ENCODE assay signal across 24 cellular contexts in genomic region chr6:1542764-1543163, GRCh38.
DNase-seq lines count a peak whose midpoint lies in the region; ATAC-seq, FAIRE-seq and TF ChIP-seq lines count a peak whose summit lies in the region.
"Had no signal": no experiment of that assay in that cellular context is flagged by ENCODE, and none has a peak within 500 bp of the region (broad histone marks: within the 10 kb centered on the region; RNA-seq: fewer than 3 reads in every experiment).

No MANE protein-coding gene starts in this region.

- H3F3A ChIP-seq in neural cell (ENCODE audit: insufficient read depth, low read length, poor library complexity, severe bottlenecking) = no peaks in the 10 kb centered on the region
- no peaks in the 10 kb centered on the region for H3F3A ChIP-seq in PC-3 (ENCODE audit: low read length, unreplicated experiment)

- TF ChIP-seq RAD21 in K562 (CRISPR knock-in tag; conservative IDR thresholded peaks at IDR 0.05 in 1 of 2, IDR thresholded peaks at IDR 0.05 in 1 of 2) (no peak), neural cell (conservative IDR thresholded peaks at IDR 0.05) (no peak)

- CTCF ChIA-PET in HEK293 (lab: Yijun Ruan, JAX) = interaction anchor here (1.2 kb wide), 2 partner anchors 9 to 30 kb away, joined by 3 to 11 read pairs; no protein-coding TSS in a partner anchor
- CTCF ChIA-PET in K562 (lab: Yijun Ruan, JAX; ENCODE audit: low intra/inter-chr PET ratio) = no interaction called here
- CTCF ChIA-PET in PC-3 (lab: Charles Lee) = no interaction called here

- H3K36me3 ChIP-seq in HEK293 (ENCODE audit: control insufficient read depth in 2 of 2, insufficient read depth in 1 of 2, low read length in 2 of 2) (no peaks in the 10 kb centered on the region), K562 (ENCODE audit: control insufficient read depth, insufficient read depth, low read length) (no peaks in the 10 kb centered on the region), neural cell (ENCODE audit: insufficient read depth, low read length) (no peaks in the 10 kb centered on the region), PC-3 (ENCODE audit: low read depth, low read length) (no peaks in the 10 kb centered on the region)

- no peaks in the 10 kb centered on the region for H3K9me2 ChIP-seq in neural cell (ENCODE audit: insufficient read depth, low read length)
- no peaks in the 10 kb centered on the region for H3K9me2 ChIP-seq in PC-3 (replicated peaks; ENCODE audit: low read length)

- H3K9ac ChIP-seq in K562 (ENCODE audit: insufficient read depth in 1 of 2, low read depth in 2 of 2, low read length in 2 of 2) = no peak overlapping the region
- H3K9ac ChIP-seq in neural cell (ENCODE audit: low read length) = no peak overlapping the region
- no peak overlapping the region for H3K9ac ChIP-seq in PC-3 (ENCODE audit: low read length)
- H3K9ac ChIP-seq: BLaER1 treated with 17β-estradiol and CSF1 and Interleukin-3, amounts not matched to agents 10 nM and 100 nM had no signal

- 0% methylated on average over 3 of the region's 3 CpGs for WGBS in K562 (ENCODE audit: insufficient coverage, low coverage, missing lambda C conversion rate)

- H3K4me1 ChIP-seq in HEK293 (ENCODE audit: control insufficient read depth, insufficient read depth, low read length) = no peaks in the 10 kb centered on the region
- no peaks in the 10 kb centered on the region for H3K4me1 ChIP-seq in K562 (replicated peaks in 1 of 2; ENCODE audit: control insufficient read depth in 2 of 2, insufficient read depth in 2 of 2, low read length in 2 of 2)
- H3K4me1 ChIP-seq in PC-3 (ENCODE audit: insufficient read depth, low read length) = no peaks in the 10 kb centered on the region
- H3K4me1 ChIP-seq: BLaER1 treated with 17β-estradiol and CSF1 and Interleukin-3, amounts not matched to agents 10 nM and 100 nM had no signal

- in situ Hi-C loops in K562 (cut with MboI) = no loop called here

- H3K9me1 ChIP-seq in K562 (ENCODE audit: control insufficient read depth, insufficient read depth, low read length) = no peaks in the 10 kb centered on the region

- no peak overlapping the region for H2AFZ ChIP-seq in K562 (ENCODE audit: low read depth, low read length)
- H2AFZ ChIP-seq in neural cell (ENCODE audit: low read depth, low read length) = no peak overlapping the region
- H2AFZ ChIP-seq in PC-3 (ENCODE audit: low read length) = no peak overlapping the region

- BruUV-seq in K562 (replicated peaks; lab: Mats Ljungman, UMichigan) (no TSS peak), PC-3 (replicated peaks; lab: Mats Ljungman, UMichigan) (no TSS peak)

- no peak for FAIRE-seq in K562 (lab: Jason Lieb, UNC)
- FAIRE-seq: A204.1, GM12878, GM12892, GM18507 had no signal

- POLR2A ChIA-PET in HEK293 (lab: Yijun Ruan, JAX) = no interaction called here
- POLR2A ChIA-PET in K562 (lab: Yijun Ruan, JAX) = no interaction called here
- POLR2A ChIA-PET in PC-3 (lab: Charles Lee; ENCODE audit: unreplicated experiment) = no interaction called here

- no peaks in the 10 kb centered on the region for H4K20me1 ChIP-seq in K562 (replicated peaks; ENCODE audit: control insufficient read depth, insufficient read depth, low read length)
- no peaks in the 10 kb centered on the region for H4K20me1 ChIP-seq in neural cell (ENCODE audit: insufficient read depth)
- no peaks in the 10 kb centered on the region for H4K20me1 ChIP-seq in PC-3 (ENCODE audit: low read length)
- H4K20me1 ChIP-seq: BLaER1 treated with 17β-estradiol and CSF1 and Interleukin-3, amounts not matched to agents 10 nM and 100 nM had no signal

- H3K9me3 ChIP-seq in HEK293 (ENCODE audit: control insufficient read depth, insufficient read depth, low read depth, low read length) (no peaks in the 10 kb centered on the region), K562 (replicated peaks; ENCODE audit: control insufficient read depth, insufficient read depth, low read depth, low read length) (no peaks in the 10 kb centered on the region), neural cell (ENCODE audit: low read length) (no peaks in the 10 kb centered on the region), PC-3 (ENCODE audit: low read length) (no peaks in the 10 kb centered on the region)

- no peak for TF ChIP-seq EP300 in K562 (IDR thresholded peaks at IDR 0.05; ENCODE audit: low read length)
- no peak for TF ChIP-seq EP300 in neural cell (conservative IDR thresholded peaks at IDR 0.05; ENCODE audit: poor library complexity, severe bottlenecking)

- H3K4me3 ChIP-seq in HEK293 (ENCODE audit: low read depth, low read length) (no peak overlapping the region), K562 (no peak overlapping the region), neural cell (ENCODE audit: low read length) (no peak overlapping the region), PC-3 (ENCODE audit: low read length) (no peak overlapping the region)
- H3K4me3 ChIP-seq: BLaER1 treated with 17β-estradiol and CSF1 and Interleukin-3, amounts not matched to agents 10 nM and 100 nM; GM12878 had no signal

- TF ChIP-seq CTCF in HEK293 (tag by site-specific recombination; IDR thresholded peaks at IDR 0.05) (no peak), K562 (IDR thresholded peaks at IDR 0.05 in 2 of 3, conservative IDR thresholded peaks at IDR 0.05 in 1 of 3; ENCODE audit: insufficient read depth in 2 of 3, low read depth in 1 of 3, low read length in 3 of 3) (no peak), neural cell (IDR thresholded peaks at IDR 0.05; ENCODE audit: poor library complexity, severe bottlenecking) (no peak), PC-3 (conservative IDR thresholded peaks at IDR 0.05; ENCODE audit: low read depth, low read length) (no peak)

- no peak overlapping the region for H3K27ac ChIP-seq in HEK293 (ENCODE audit: extremely low read depth, low read depth, low read length)
- no peak overlapping the region for H3K27ac ChIP-seq in K562 (ENCODE audit: extremely low read depth, low read depth, low read length)
- peak overlapping the region; percentile 32 for H3K27ac ChIP-seq in neural cell (ENCODE audit: low read length)
- H3K27ac ChIP-seq in PC-3 (ENCODE audit: low read length) = no peak overlapping the region
- H3K27ac ChIP-seq: BLaER1 treated with 17β-estradiol and CSF1 and Interleukin-3, amounts not matched to agents 10 nM and 100 nM; C4-2B had no signal

- TF ChIP-seq POLR2A in K562 (conservative IDR thresholded peaks at IDR 0.05) = no peak

- H3K27me3 ChIP-seq in K562 (ENCODE audit: control insufficient read depth in 2 of 2, insufficient read depth in 2 of 2, low read length in 2 of 2) (peaks cover 15 to 26% of the 10 kb centered on the region in 2 experiments), neural cell (ENCODE audit: insufficient read depth, low read depth, low read length) (no peaks in the 10 kb centered on the region), PC-3 (ENCODE audit: low read length) (no peaks in the 10 kb centered on the region)
- H3K27me3 ChIP-seq: BLaER1 treated with 17β-estradiol and CSF1 and Interleukin-3, amounts not matched to agents 10 nM and 100 nM had no signal

- H3K4me2 ChIP-seq in K562 (ENCODE audit: insufficient read depth, low read length) = no peak overlapping the region
- H3K4me2 ChIP-seq in neural cell (ENCODE audit: low read length) = no peak overlapping the region
- H3K4me2 ChIP-seq in PC-3 (ENCODE audit: low read length) = no peak overlapping the region
- H3K4me2 ChIP-seq: BLaER1 treated with 17β-estradiol and CSF1 and Interleukin-3, amounts not matched to agents 10 nM and 100 nM had no signal

- no peak for DNase-seq in K562 (ENCODE audit: extremely low read depth in 1 of 4, low spot score in 3 of 4)
- DNase-seq in PC-3 = no peak
- no peak for DNase-seq in NCI-H1092 (lab: John Stamatoyannopoulos, UW)
- DNase-seq: 8988T; AML-193; CD4-positive, alpha-beta memory T cell; CD8-positive, alpha-beta memory T cell; COR-L47; DMS 273 treated with DMSO at 0.1 percent for 48 hours; DMS153; DMS53; DMS79; DND-41; EL; GDM1 had no signal

- intact Hi-C loops in K562 (cut with micrococcal nuclease) = no loop called here
- intact Hi-C loops in PC-3 (cut with micrococcal nuclease) = no loop called here

- no peaks in the 10 kb centered on the region for H3K79me2 ChIP-seq in K562 (ENCODE audit: control insufficient read depth, insufficient read depth, low read length)
- no peaks in the 10 kb centered on the region for H3K79me2 ChIP-seq in neural cell (replicated peaks; ENCODE audit: insufficient read depth, low read length)
- no peaks in the 10 kb centered on the region for H3K79me2 ChIP-seq in PC-3 (ENCODE audit: low read length)

- ATAC-seq in K562 (no peak), SK-N-SH treated with all-trans-retinoic acid at 6 μM for 48 hours (no peak), PC-3 (no peak)
- ATAC-seq: GM12878 had no signal

TF ChIP-seq in HEK293, 187 proteins besides CTCF, POLR2A, EP300 and RAD21 (continues in another document):
- TF ChIP-seq ZBTB1 (tag by site-specific recombination; IDR thresholded peaks at IDR 0.05) (no peak), ZNF76 (tag by site-specific recombination; IDR thresholded peaks at IDR 0.05; ENCODE audit: borderline replicate concordance, low read depth) (no peak)

TF ChIP-seq in K562, 482 proteins besides CTCF, POLR2A, EP300 and RAD21:
- TF ChIP-seq RBM25 (IDR thresholded peaks at IDR 0.05; ENCODE audit: low read depth, low read length, severe bottlenecking) (peak; percentile 94), CBFA2T3 (IDR thresholded peaks at IDR 0.05) (no peak), ZNF3 (CRISPR knock-in tag; IDR thresholded peaks at IDR 0.05) (no peak), CXXC5 (CRISPR knock-in tag; IDR thresholded peaks at IDR 0.05) (no peak), ZNF197 (CRISPR knock-in tag; IDR thresholded peaks at IDR 0.05; ENCODE audit: low read depth) (no peak)

TF ChIP-seq in neural cell, 6 proteins besides CTCF, POLR2A, EP300 and RAD21 (continues in another document):
- no peak for TF ChIP-seq POLR2AphosphoS5 (IDR thresholded peaks at IDR 0.05)
- TF ChIP-seq SMC3 (conservative IDR thresholded peaks at IDR 0.05; ENCODE audit: poor library complexity) = no peak
- TF ChIP-seq MXI1 (conservative IDR thresholded peaks at IDR 0.05; ENCODE audit: poor library complexity, severe bottlenecking) = no peak
- TF ChIP-seq EZH2 (IDR thresholded peaks at IDR 0.05; ENCODE audit: borderline replicate concordance, insufficient read depth, low read length, poor library complexity, severe bottlenecking) = no peak

TF ChIP-seq in SK-N-SH treated with all-trans-retinoic acid at 6 μM for 48 hours, 23 proteins besides CTCF, POLR2A, EP300 and RAD21 (continues in another document):
- TF ChIP-seq ESRRG (CRISPR knock-in tag; IDR thresholded peaks at IDR 0.05) (no peak), ARNTL (CRISPR knock-in tag; IDR thresholded peaks at IDR 0.05; ENCODE audit: borderline replicate concordance, low read depth) (no peak), PPARA (CRISPR knock-in tag; IDR thresholded peaks at IDR 0.05; ENCODE audit: borderline replicate concordance) (no peak)

Comparison
In these comparisons a context has a peak if more than half of its experiments do, and no peak if none do; other contexts are left out.
1. Of the 44 proteins assayed by ChIP-seq in both K562 and HEK293: peak only in K562: none; only in HEK293: SETDB1; in both: none; in neither: 43.